Comparison of ENCODE assay signal across 3 cellular contexts in the genomic region with DNA sequence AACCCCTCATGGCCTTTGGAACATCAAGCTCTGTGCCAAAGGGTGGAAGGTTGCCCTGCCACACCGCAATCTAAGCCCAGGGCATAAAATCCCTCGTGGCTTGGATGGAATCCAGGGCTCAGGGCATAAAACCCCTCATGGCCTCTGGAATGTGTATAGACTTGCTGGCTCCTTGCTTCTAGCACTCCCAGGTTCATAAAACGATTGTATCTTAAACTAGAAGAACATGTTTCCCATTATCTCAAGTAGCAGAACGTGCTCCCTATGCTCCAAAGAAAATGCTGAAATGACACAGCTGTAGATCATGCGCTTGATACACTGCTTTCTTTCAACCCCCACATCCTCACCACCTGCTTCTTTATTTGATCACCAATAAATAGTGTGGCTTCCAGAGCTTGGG.
A peak's percentile ranks its signal among the peaks of the same experiment; 100 is the strongest.
DNase-seq lines count a peak whose midpoint lies in the region.
"Not testable (repeated sequence)": the region's sequence is repeated elsewhere in the genome, so short reads cannot be mapped to it uniquely, and the experiment has no call there.

No MANE protein-coding gene starts in this region.

- H4K91ac ChIP-seq in trophoblast cell (ENCODE audit: low read depth, low read length), result not testable (repeated sequence)

- H3K79me1 ChIP-seq in trophoblast cell (ENCODE audit: low read length), result not testable (repeated sequence)

- H3K27me3 ChIP-seq in trophoblast cell (ENCODE audit: insufficient read depth, low read length), result not testable (repeated sequence)

- not testable (repeated sequence) for H4K8ac ChIP-seq in trophoblast cell (ENCODE audit: low read depth, low read length)

- H2AFZ ChIP-seq in trophoblast cell (ENCODE audit: insufficient read depth, low read length, poor library complexity), result not testable (repeated sequence)

- H3K27ac ChIP-seq in SK-N-MC, result peak overlapping the region; percentile 60
- not testable (repeated sequence) for H3K27ac ChIP-seq in trophoblast cell (ENCODE audit: low read depth, low read length)

- not testable (repeated sequence) for H3K36me3 ChIP-seq in SK-N-MC (ENCODE audit: insufficient read depth, low read length); trophoblast cell (ENCODE audit: control insufficient read depth in 1 of 2, insufficient read depth in 2 of 2, low read length in 2 of 2)

- H3K23ac ChIP-seq in trophoblast cell (ENCODE audit: low read length), result not testable (repeated sequence)

- not testable (repeated sequence) for H3K79me2 ChIP-seq in trophoblast cell (ENCODE audit: control insufficient read depth, insufficient read depth, low read length, poor library complexity)

- H3K14ac ChIP-seq in trophoblast cell (ENCODE audit: low read length), result not testable (repeated sequence)

- H3K9ac ChIP-seq in SK-N-MC (ENCODE audit: insufficient read length); trophoblast cell (ENCODE audit: low read length): not testable (repeated sequence)

- H2BK120ac ChIP-seq in trophoblast cell (ENCODE audit: insufficient read depth, low read length, poor library complexity), result not testable (repeated sequence)

- no CpG with 5 or more reads among the region's 5 CpGs for WGBS in trophoblast cell (ENCODE audit: extremely low coverage, insufficient coverage, insufficient read length)

- H3K4me3 ChIP-seq in SK-N-MC, result peak overlapping the region; percentile 23; the same call in 1 of the 2 replicates
- H3K4me3 ChIP-seq in trophoblast cell (ENCODE audit: low read depth, low read length), result not testable (repeated sequence)

- DNase-seq in M059J (ENCODE audit: low read depth) (peak; percentile 18), trophoblast cell (peak; percentile 21 to 61)
- DNase-seq in SK-N-MC (ENCODE audit: low read depth, low spot score), result not testable (repeated sequence)

- not testable (repeated sequence) for H3K9me3 ChIP-seq in SK-N-MC (ENCODE audit: low read depth, low read length); trophoblast cell (ENCODE audit: insufficient read depth, low read depth, low read length)

- not testable (repeated sequence) for H2AK5ac ChIP-seq in trophoblast cell (ENCODE audit: low read length)

- H3K4me2 ChIP-seq in trophoblast cell (ENCODE audit: low read length), result not testable (repeated sequence)

- not testable (repeated sequence) for H3K4me1 ChIP-seq in trophoblast cell (ENCODE audit: control insufficient read depth in 1 of 2, insufficient read depth in 2 of 2, low read length in 2 of 2)

- not testable (repeated sequence) for H3K18ac ChIP-seq in trophoblast cell (ENCODE audit: low read length)

- H4K12ac ChIP-seq in trophoblast cell (ENCODE audit: low read depth, low read length), result not testable (repeated sequence)

- H3K4ac ChIP-seq in trophoblast cell (ENCODE audit: low read depth, low read length), result not testable (repeated sequence)

- H2BK12ac ChIP-seq in trophoblast cell (ENCODE audit: low read length), result not testable (repeated sequence)

- not testable (repeated sequence) for H2BK5ac ChIP-seq in trophoblast cell (ENCODE audit: low read depth, low read length, poor library complexity)
